16 cellular contexts compared by ENCODE assay signal in the genomic region with DNA sequence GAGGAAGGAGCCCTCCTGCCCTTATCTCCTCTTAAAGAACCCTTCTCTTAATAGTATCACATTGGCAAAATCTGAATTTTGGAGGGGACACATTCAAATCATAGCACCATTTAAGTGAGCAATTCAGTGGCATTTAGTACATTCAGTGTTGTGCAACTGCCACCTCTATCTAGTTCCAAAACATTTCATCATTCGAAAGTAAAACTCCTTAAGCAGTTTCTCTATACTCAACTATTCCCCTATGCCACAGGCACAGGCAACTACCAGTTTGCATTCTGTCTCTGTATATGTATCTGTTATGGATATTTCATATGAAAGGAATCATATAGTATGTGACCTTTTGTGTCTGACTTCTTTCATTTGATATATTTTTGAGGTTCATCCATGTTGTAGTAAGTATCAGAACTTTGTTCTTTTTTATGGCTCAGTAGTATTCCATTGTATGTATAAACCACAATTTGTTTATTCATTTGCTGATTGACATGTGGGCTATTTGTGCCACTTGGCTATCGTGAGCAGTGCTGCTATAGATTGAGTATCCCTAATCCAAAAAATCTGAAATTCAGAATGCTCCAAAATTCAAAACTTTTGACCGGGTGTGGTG.
"Had no signal": no experiment of that assay in that cellular context is flagged by ENCODE, and none has a peak within 500 bp of the region (broad histone marks: within the 10 kb centered on the region; RNA-seq: fewer than 3 reads in every experiment).

No MANE protein-coding gene starts in this region.

- H3K27me3 ChIP-seq: dorsolateral prefrontal cortex, hepatocyte, sigmoid colon, stomach had no signal

- H3K4me1 ChIP-seq: parathyroid adenoma had no signal

- H3K4me2 ChIP-seq: hepatocyte had no signal

- H3K9me3 ChIP-seq: sigmoid colon, stomach, thoracic aorta had no signal

- H3K27ac ChIP-seq: hepatocyte, left ventricle myocardium inferior, parathyroid adenoma, sigmoid colon, thoracic aorta had no signal

- DNase-seq: activated CD4-positive, alpha-beta T cell treated with anti-CD3 and anti-CD28 coated beads, Interleukin-2, amount 50 U/mL, for 1 hour; activated naive CD4-positive, alpha-beta T cell; activated T-cell treated with anti-CD3 and anti-CD28 coated beads for 4 hours; aorta; cerebellar nuclear complex; dorsolateral prefrontal cortex; endodermal cell; left ventricle myocardium inferior; naive B cell; sigmoid colon; stimulated activated CD4-positive, alpha-beta T cell treated with anti-CD3 and anti-CD28 coated beads, Interleukin-12 subunit alpha, Interleukin-12 subunit beta, amount 100 ng/mL, for 4 hours; stimulated activated CD4-positive, alpha-beta T cell treated with anti-CD3 and anti-CD28 coated beads, Interleukin-2, amount 100 ng/mL, for 24 hours; stomach had no signal

- H3K4me3 ChIP-seq: dorsolateral prefrontal cortex, hepatocyte, left ventricle myocardium inferior, sigmoid colon, stomach, thoracic aorta had no signal

- H3K9ac ChIP-seq: parathyroid adenoma had no signal

- H2AFZ ChIP-seq: hepatocyte, parathyroid adenoma had no signal
